Comparison of ENCODE assay signal across 1 cellular context in genomic region chr1:66996018-66996682, GRCh38.
TF ChIP-seq lines count a peak whose summit lies in the region.

No MANE protein-coding gene starts in this region.

TF ChIP-seq in GM12878, 131 proteins besides CTCF, POLR2A, EP300 and RAD21 (continued from another document and continues in another):
- TF ChIP-seq E4F1 (IDR thresholded peaks at IDR 0.05; ENCODE audit: borderline replicate concordance, partially characterized antibody) (no peak), HDGF (IDR thresholded peaks at IDR 0.05) (peak; percentile 63; the same call in 1 of the 2 replicates), RFX5 (IDR thresholded peaks at IDR 0.05; ENCODE audit: low read depth, low read length) (no peak), USF1 (IDR thresholded peaks at IDR 0.05; ENCODE audit: borderline replicate concordance, extremely low read length, insufficient read depth, low read depth, low read length) (no peak), BHLHE40 (IDR thresholded peaks at IDR 0.05; ENCODE audit: borderline replicate concordance in 1 of 2, low read depth in 2 of 2, low read length in 1 of 2) (no peak), CHD1 (IDR thresholded peaks at IDR 0.05; ENCODE audit: low read depth, low read length) (no peak), TCF12 (IDR thresholded peaks at IDR 0.05; ENCODE audit: low read depth, low read length) (0 out of 2 replicates have a peak, but pooled peaks have one; percentile 41), RCOR1 (conservative IDR thresholded peaks at IDR 0.05; ENCODE audit: low read depth, low read length) (no peak), ZNF687 (IDR thresholded peaks at IDR 0.05) (0 out of 2 replicates have a peak, but pooled peaks have one; percentile 19), MEF2B (IDR thresholded peaks at IDR 0.05; ENCODE audit: partially characterized antibody, poor library complexity, severe bottlenecking) (no peak), CBX3 (IDR thresholded peaks at IDR 0.05; ENCODE audit: borderline replicate concordance, low read depth) (no peak), BMI1 (IDR thresholded peaks at IDR 0.05; ENCODE audit: borderline replicate concordance) (no peak), HDAC6 (IDR thresholded peaks at IDR 0.05; ENCODE audit: unreplicated experiment) (no peak), SREBF1 (IDR thresholded peaks at IDR 0.05; ENCODE audit: low read length) (no peak), EGR1 (IDR thresholded peaks at IDR 0.05; ENCODE audit: borderline replicate concordance in 1 of 2, low read depth in 2 of 2, low read length in 2 of 2) (no peak), MTA2 (IDR thresholded peaks at IDR 0.05; ENCODE audit: low read depth) (no peak), KLF5 (IDR thresholded peaks at IDR 0.05; ENCODE audit: partially characterized antibody) (no peak), SMARCA5 (IDR thresholded peaks at IDR 0.05) (peak; percentile 68), ESRRA (IDR thresholded peaks at IDR 0.05; ENCODE audit: low read length) (no peak), NR2C1 (IDR thresholded peaks at IDR 0.05) (no peak), ZNF207 (IDR thresholded peaks at IDR 0.05; ENCODE audit: borderline replicate concordance) (no peak), BCLAF1 (IDR thresholded peaks at IDR 0.05) (no peak; the same call in 1 of the 2 replicates), CUX1 (IDR thresholded peaks at IDR 0.05; ENCODE audit: insufficient replicate concordance, low read depth, low read length) (no peak), HDAC2 (IDR thresholded peaks at IDR 0.05) (no peak), ZNF384 (IDR thresholded peaks at IDR 0.05; ENCODE audit: borderline replicate concordance, low read depth, low read length) (no peak), ATF7 (IDR thresholded peaks at IDR 0.05; ENCODE audit: low read depth) (0 out of 2 replicates have a peak, but pooled peaks have one; percentile 23), TCF3 (IDR thresholded peaks at IDR 0.05; ENCODE audit: borderline replicate concordance, insufficient read depth, low read depth, low read length) (0 out of 2 replicates have a peak, but pooled peaks have one; percentile 31), CBX5 (IDR thresholded peaks at IDR 0.05; ENCODE audit: low read depth) (no peak), PML (IDR thresholded peaks at IDR 0.05; ENCODE audit: low read length) (no peak), NFXL1 (IDR thresholded peaks at IDR 0.05; ENCODE audit: borderline replicate concordance) (no peak), RELA (IDR thresholded peaks at IDR 0.05; ENCODE audit: borderline replicate concordance, partially characterized antibody) (no peak), ZZZ3 (IDR thresholded peaks at IDR 0.05; ENCODE audit: control insufficient read depth, insufficient read length, low read depth) (no peak), TCF7 (IDR thresholded peaks at IDR 0.05; ENCODE audit: borderline replicate concordance) (no peak), GABPA (IDR thresholded peaks at IDR 0.05; ENCODE audit: low read depth) (no peak), MLLT1 (IDR thresholded peaks at IDR 0.05) (0 out of 2 replicates have a peak, but pooled peaks have one; percentile 32), ELK1 (IDR thresholded peaks at IDR 0.05; ENCODE audit: low read depth, low read length) (no peak), NRF1 (conservative IDR thresholded peaks at IDR 0.05; ENCODE audit: low read depth, low read length) (no peak), CEBPB (IDR thresholded peaks at IDR 0.05; ENCODE audit: borderline replicate concordance in 1 of 2, low read depth in 2 of 2, low read length in 2 of 2) (no peak), ZNF24 (IDR thresholded peaks at IDR 0.05) (no peak), YY1 (IDR thresholded peaks at IDR 0.05; ENCODE audit: low read depth, low read length) (peak; percentile 90), TARDBP (IDR thresholded peaks at IDR 0.05; ENCODE audit: borderline replicate concordance) (no peak), HSF1 (IDR thresholded peaks at IDR 0.05; ENCODE audit: low read depth, low read length) (no peak), SMAD1 (IDR thresholded peaks at IDR 0.05; ENCODE audit: low read depth, partially characterized antibody) (no peak)
